In the genomic region with DNA sequence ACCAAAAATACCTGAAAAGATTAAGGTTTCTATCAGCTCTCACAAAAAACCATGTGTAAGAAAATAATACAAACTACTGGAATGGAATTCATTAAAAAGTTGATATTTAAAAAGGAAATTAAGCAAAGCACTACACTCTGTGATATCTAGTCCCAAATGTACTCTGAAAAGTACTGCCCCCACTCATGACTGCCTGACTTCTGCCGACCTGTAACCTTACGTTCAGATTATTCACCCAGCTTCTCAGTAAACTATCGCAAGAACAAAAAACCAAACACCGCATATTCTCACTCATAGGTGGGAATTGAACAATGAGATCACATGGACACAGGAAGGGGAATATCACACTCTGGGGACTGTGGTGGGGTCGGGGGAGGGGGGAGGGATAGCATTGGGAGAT, we compare ENCODE assay signal across 8 cellular contexts. TPM values are rescaled to one million over a fixed set of nuclear protein-coding genes. Genes with fewer than 3 reads are reported as not detected.
DNase-seq lines count a peak whose midpoint lies in the region; ATAC-seq and TF ChIP-seq lines count a peak whose summit lies in the region.
"Not testable (repeated sequence)": the region's sequence is repeated elsewhere in the genome, so short reads cannot be mapped to it uniquely, and the experiment has no call there.

No MANE protein-coding gene starts in this region.

- H3K9me3 Mint-ChIP-seq in CD4-positive, CD25-positive, alpha-beta regulatory T cell; activated B cell treated with CpG ODN at 0.5 μM for 24 hours; activated naive CD8-positive, alpha-beta T cell treated with anti-CD3 and anti-CD28 coated beads, Interleukin-2, amount 50 U/mL, for 24 hours; immature natural killer cell; nephron progenitor cell; stimulated activated naive CD8-positive, alpha-beta T cell treated with anti-CD3 and anti-CD28 coated beads, Interleukin-15, Interleukin-2, amounts not matched to agents 100 ng/mL and 50 ng/mL, for 24 hours: not testable (repeated sequence)

- POLR2A ChIA-PET in activated B cell treated with CpG ODN at 0.5 μM for 24 hours (lab: Charles Lee), result interaction anchor here (0.7 kb wide), 1 partner anchor 366 kb away, joined by 3 read pairs; no protein-coding TSS in a partner anchor

- H3K4me3 Mint-ChIP-seq in CD4-positive, CD25-positive, alpha-beta regulatory T cell, result peak overlapping the region in 1 of 4 donors; percentile 17
- H3K4me3 Mint-ChIP-seq in activated B cell treated with CpG ODN at 0.5 μM for 24 hours; activated naive CD8-positive, alpha-beta T cell treated with anti-CD3 and anti-CD28 coated beads, Interleukin-2, amount 50 U/mL, for 24 hours; nephron progenitor cell; stimulated activated naive CD8-positive, alpha-beta T cell treated with anti-CD3 and anti-CD28 coated beads, Interleukin-15, Interleukin-2, amounts not matched to agents 100 ng/mL and 50 ng/mL, for 24 hours: not testable (repeated sequence)
- H3K4me3 Mint-ChIP-seq in immature natural killer cell, result peak overlapping the region; percentile 12 to 62 (median 50)

- ATAC-seq in CD4-positive, CD25-positive, alpha-beta regulatory T cell (ENCODE audit: low read depth in 2 of 2); activated B cell treated with CpG ODN at 0.5 μM for 24 hours (ENCODE audit: low read depth); activated naive CD8-positive, alpha-beta T cell treated with anti-CD3 and anti-CD28 coated beads, Interleukin-2, amount 50 U/mL, for 24 hours: not testable (repeated sequence)

- TF ChIP-seq POLR2A in uterus (IDR thresholded peaks at IDR 0.05), result not testable (repeated sequence)

- H3K27ac Mint-ChIP-seq in CD4-positive, CD25-positive, alpha-beta regulatory T cell, result peak overlapping the region in 2 of 3 donors; percentile 6 to 30
- H3K27ac Mint-ChIP-seq in activated B cell treated with CpG ODN at 0.5 μM for 24 hours (peak overlapping the region; percentile 5), immature natural killer cell (peak overlapping the region; percentile 8 to 72 (median 64)), nephron progenitor cell (peak overlapping the region; percentile 15)
- peak overlapping the region; percentile 10 for H3K27ac Mint-ChIP-seq in activated naive CD8-positive, alpha-beta T cell treated with anti-CD3 and anti-CD28 coated beads, Interleukin-2, amount 50 U/mL, for 24 hours
- peak overlapping the region; percentile 19 for H3K27ac Mint-ChIP-seq in stimulated activated naive CD8-positive, alpha-beta T cell treated with anti-CD3 and anti-CD28 coated beads, Interleukin-15, Interleukin-2, amounts not matched to agents 100 ng/mL and 50 ng/mL, for 24 hours

- H3K27me3 ChIP-seq in CD4-positive, CD25-positive, alpha-beta regulatory T cell (ENCODE audit: control insufficient read depth, insufficient read depth, low read length); dorsolateral prefrontal cortex; uterus: not testable (repeated sequence)

- not testable (repeated sequence) for H3K27me3 Mint-ChIP-seq in CD4-positive, CD25-positive, alpha-beta regulatory T cell; activated B cell treated with CpG ODN at 0.5 μM for 24 hours; activated naive CD8-positive, alpha-beta T cell treated with anti-CD3 and anti-CD28 coated beads, Interleukin-2, amount 50 U/mL, for 24 hours; immature natural killer cell (ENCODE audit: low read depth in 3 of 3); nephron progenitor cell (ENCODE audit: low read depth, poor library complexity); stimulated activated naive CD8-positive, alpha-beta T cell treated with anti-CD3 and anti-CD28 coated beads, Interleukin-15, Interleukin-2, amounts not matched to agents 100 ng/mL and 50 ng/mL, for 24 hours

- not testable (repeated sequence) for H3K9me3 ChIP-seq in CD4-positive, CD25-positive, alpha-beta regulatory T cell (ENCODE audit: control insufficient read depth in 2 of 2, low read length in 2 of 2); uterus

- not testable (repeated sequence) for H3K36me3 Mint-ChIP-seq in CD4-positive, CD25-positive, alpha-beta regulatory T cell; activated naive CD8-positive, alpha-beta T cell treated with anti-CD3 and anti-CD28 coated beads, Interleukin-2, amount 50 U/mL, for 24 hours (ENCODE audit: low read depth); immature natural killer cell
- H3K36me3 Mint-ChIP-seq in activated B cell treated with CpG ODN at 0.5 μM for 24 hours (ENCODE audit: low read depth) (peaks cover 25% of the 10 kb centered on the region), nephron progenitor cell (ENCODE audit: low read depth) (peaks cover 18% of the 10 kb centered on the region)
- peaks cover 23% of the 10 kb centered on the region for H3K36me3 Mint-ChIP-seq in stimulated activated naive CD8-positive, alpha-beta T cell treated with anti-CD3 and anti-CD28 coated beads, Interleukin-15, Interleukin-2, amounts not matched to agents 100 ng/mL and 50 ng/mL, for 24 hours (ENCODE audit: low read depth)

- peaks cover 17% of the 10 kb centered on the region for H3K36me3 ChIP-seq in CD4-positive, CD25-positive, alpha-beta regulatory T cell (ENCODE audit: control insufficient read depth, insufficient read depth, low read length)
- H3K36me3 ChIP-seq in uterus, result not testable (repeated sequence)

- H3K4me3 ChIP-seq in CD4-positive, CD25-positive, alpha-beta regulatory T cell (ENCODE audit: low read depth, low read length); uterus: not testable (repeated sequence)
- H3K4me3 ChIP-seq in dorsolateral prefrontal cortex, result peak overlapping the region in 3 of 59 donors; percentile 7 to 41 (median 36)

- not testable (repeated sequence) for H3K27ac ChIP-seq in CD4-positive, CD25-positive, alpha-beta regulatory T cell (ENCODE audit: insufficient read depth, low read length, poor library complexity, severe bottlenecking)
- H3K27ac ChIP-seq in dorsolateral prefrontal cortex (peak overlapping the region; percentile 20 to 99 (median 93)), uterus (peak overlapping the region; percentile 20 to 63)

- peaks cover 48 to 83% (median 63%) of the 10 kb centered on the region in 4 donors for H3K4me1 Mint-ChIP-seq in CD4-positive, CD25-positive, alpha-beta regulatory T cell
- peaks cover 72% of the 10 kb centered on the region for H3K4me1 Mint-ChIP-seq in activated B cell treated with CpG ODN at 0.5 μM for 24 hours
- peaks cover 65% of the 10 kb centered on the region for H3K4me1 Mint-ChIP-seq in activated naive CD8-positive, alpha-beta T cell treated with anti-CD3 and anti-CD28 coated beads, Interleukin-2, amount 50 U/mL, for 24 hours
- H3K4me1 Mint-ChIP-seq in immature natural killer cell, result peaks cover 54 to 92% of the 10 kb centered on the region in 2 donors
- H3K4me1 Mint-ChIP-seq in nephron progenitor cell, result peaks cover 42% of the 10 kb centered on the region
- peaks cover 76% of the 10 kb centered on the region for H3K4me1 Mint-ChIP-seq in stimulated activated naive CD8-positive, alpha-beta T cell treated with anti-CD3 and anti-CD28 coated beads, Interleukin-15, Interleukin-2, amounts not matched to agents 100 ng/mL and 50 ng/mL, for 24 hours (ENCODE audit: low read depth)

- H3K4me1 ChIP-seq in CD4-positive, CD25-positive, alpha-beta regulatory T cell (ENCODE audit: control insufficient read depth, insufficient read depth, low read length, poor library complexity, severe bottlenecking), result peaks cover 18% of the 10 kb centered on the region
- peaks cover 3 to 40% of the 10 kb centered on the region in 2 donors for H3K4me1 ChIP-seq in uterus

- CTCF ChIA-PET in activated B cell treated with CpG ODN at 0.5 μM for 24 hours (lab: Charles Lee), result interaction anchor here (0.7 kb wide), 1 partner anchor 85 kb away, joined by 3 read pairs; no protein-coding TSS in a partner anchor

- DNase-seq in CD4-positive, CD25-positive, alpha-beta regulatory T cell; activated B cell treated with CpG ODN at 0.5 μM for 24 hours; activated naive CD8-positive, alpha-beta T cell treated with anti-CD3 and anti-CD28 coated beads, Interleukin-2, amount 50 U/mL, for 24 hours; dorsolateral prefrontal cortex; immature natural killer cell; nephron progenitor cell; uterus: not testable (repeated sequence)

- intact Hi-C loops in activated B cell treated with CpG ODN at 0.5 μM for 24 hours (cut with micrococcal nuclease); dorsolateral prefrontal cortex (cut with DNase I); uterus (cut with DNase I; ENCODE audit: low total_unique reads): not testable (repeated sequence)

- TF ChIP-seq CTCF in activated B cell treated with CpG ODN at 0.5 μM for 24 hours (IDR thresholded peaks at IDR 0.05); dorsolateral prefrontal cortex (IDR thresholded peaks at IDR 0.05 in 54 of 56, conservative IDR thresholded peaks at IDR 0.05 in 2 of 56; ENCODE audit: low read depth in 1 of 56, partially characterized antibody in 56 of 56); nephron progenitor cell (IDR thresholded peaks at IDR 0.05); uterus (IDR thresholded peaks at IDR 0.05): not testable (repeated sequence)

RNA-seq across cellular contexts. Expression of a gene that starts 18.9 kb away (rescaled TPM):
- 52.0 TPM for total RNA-seq in CD4-positive, CD25-positive, alpha-beta regulatory T cell
- 10 to 100 TPM; 12.4 to 15.7 (median 12.9) TPM for polyA plus RNA-seq in CD4-positive, CD25-positive, alpha-beta regulatory T cell
- total RNA-seq in activated B cell treated with CpG ODN at 0.5 μM for 24 hours (67.3 and 69.6 TPM in 2 replicates), dorsolateral prefrontal cortex (100 to 1,000 TPM in 25 of 120 experiments, 10 to 100 TPM in 95; 58.4 to 196 (median 82.9) TPM), uterus (100 to 1,000 TPM in 1 of 4 donors, 10 to 100 TPM in 3; 81.6 to 103 (median 88.8) TPM)
- polyA plus RNA-seq in immature natural killer cell, result 10 to 100 TPM in 1 of 3 donors, 1 to 10 TPM in 2; 6.5 to 11.7 (median 7.0) TPM

Comparison
In these comparisons a context has a peak if more than half of its experiments do, and no peak if none do; other contexts are left out.
1. H3K27ac Mint-ChIP-seq: peak in every context shown above with its lines; median percentile 64 in immature natural killer cell; 19 in stimulated activated naive CD8-positive, alpha-beta T cell treated with anti-CD3 and anti-CD28 coated beads, Interleukin-15, Interleukin-2, amounts not matched to agents 100 ng/mL and 50 ng/mL, for 24 hours; 18 in CD4-positive, CD25-positive, alpha-beta regulatory T cell; 15 in nephron progenitor cell; 10 in activated naive CD8-positive, alpha-beta T cell treated with anti-CD3 and anti-CD28 coated beads, Interleukin-2, amount 50 U/mL, for 24 hours; 5 in activated B cell treated with CpG ODN at 0.5 μM for 24 hours.